30 cellular contexts compared by ENCODE assay signal in the genomic region with DNA sequence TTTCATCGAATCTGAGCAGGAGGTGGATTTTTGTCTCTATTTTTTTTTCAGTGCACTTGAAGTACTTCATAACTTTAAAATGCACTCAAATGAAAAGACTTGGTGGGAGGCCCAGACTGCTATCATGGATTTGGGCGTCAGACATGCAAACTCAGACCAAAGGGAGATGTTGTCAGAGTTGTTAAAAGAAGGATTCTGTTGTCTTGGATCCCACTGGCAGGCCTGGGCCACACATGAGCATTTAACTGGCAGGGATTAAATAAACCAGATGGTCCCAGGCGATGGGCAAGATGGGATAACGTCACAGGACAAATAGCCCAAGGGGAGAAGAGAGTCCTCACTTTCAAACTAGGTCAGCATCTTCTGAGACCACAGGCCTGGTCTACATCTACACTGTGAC. TPM values are rescaled to one million over a fixed set of nuclear protein-coding genes. Genes with fewer than 3 reads are reported as not detected.
DNase-seq lines count a peak whose midpoint lies in the region; ATAC-seq and TF ChIP-seq lines count a peak whose summit lies in the region.
"Had no signal": no experiment of that assay in that cellular context is flagged by ENCODE, and none has a peak within 500 bp of the region (broad histone marks: within the 10 kb centered on the region; RNA-seq: fewer than 3 reads in every experiment).

No MANE protein-coding gene starts in this region.

- H3K27me3 ChIP-seq in right cardiac atrium (ENCODE audit: control insufficient read depth, insufficient read depth) (no peaks in the 10 kb centered on the region), thoracic aorta (replicated peaks; ENCODE audit: insufficient read depth) (no peaks in the 10 kb centered on the region)

- peaks cover 14% of the 10 kb centered on the region for H3K4me1 Mint-ChIP-seq in progenitor cell of endocrine pancreas (ENCODE audit: low read depth)

- H3K9me3 ChIP-seq in right cardiac atrium (ENCODE audit: control insufficient read depth, low read length) (no peaks in the 10 kb centered on the region), thoracic aorta (no peaks in the 10 kb centered on the region)
- H3K9me3 ChIP-seq: SK-N-SH had no signal

- intact Hi-C loops in right cardiac atrium (cut with DNase I) = no loop called here

- H3K27ac ChIP-seq in coronary artery = peak overlapping the region; percentile 29 to 81
- peak overlapping the region; percentile 74 for H3K27ac ChIP-seq in right cardiac atrium (ENCODE audit: low read length)
- H3K27ac ChIP-seq in thoracic aorta = peak overlapping the region; percentile 76 to 80

- no peak overlapping the region for H3K4me3 ChIP-seq in coronary artery
- no peak overlapping the region for H3K4me3 ChIP-seq in right cardiac atrium (ENCODE audit: low read length)
- no peak overlapping the region for H3K4me3 ChIP-seq in thoracic aorta
- H3K4me3 ChIP-seq: GM12878, HAP-1 had no signal

- peaks cover 1% of the 10 kb centered on the region for H3K36me3 Mint-ChIP-seq in progenitor cell of endocrine pancreas (ENCODE audit: insufficient read depth)
- H3K36me3 Mint-ChIP-seq: natural killer cell, type B pancreatic cell had no signal

- 46% methylated on average over 4 of the region's 4 CpGs for WGBS in right cardiac atrium

- ATAC-seq in right cardiac atrium = peak; percentile 74 to 82
- no peak for ATAC-seq in thoracic aorta (ENCODE audit: insufficient number of reproducible peaks, low FRiP score, low read depth)
- no peak for ATAC-seq in HG02763 (IDR thresholded peaks at IDR 0.05; ENCODE audit: unreplicated experiment)
- ATAC-seq: GM12878, natural killer cell, T-helper 17 cell had no signal

- H3K27ac Mint-ChIP-seq in progenitor cell of endocrine pancreas = no peak overlapping the region
- H3K27ac Mint-ChIP-seq: activated T-cell treated with anti-CD3 and anti-CD28 coated beads, Interleukin-2, amount 50 U/mL, for 24 hours; natural killer cell; T-helper 17 cell; type B pancreatic cell had no signal

- TF ChIP-seq CTCF in coronary artery (IDR thresholded peaks at IDR 0.05) (no peak), thoracic aorta (IDR thresholded peaks at IDR 0.05) (no peak), progenitor cell of endocrine pancreas (IDR thresholded peaks at IDR 0.05; ENCODE audit: unreplicated experiment) (no peak)

- no peak overlapping the region for H3K4me3 Mint-ChIP-seq in progenitor cell of endocrine pancreas (ENCODE audit: low read depth)
- H3K4me3 Mint-ChIP-seq: activated T-cell treated with anti-CD3 and anti-CD28 coated beads, Interleukin-2, amount 50 U/mL, for 24 hours; natural killer cell; T-helper 17 cell; type B pancreatic cell had no signal

- H3K27me3 Mint-ChIP-seq in progenitor cell of endocrine pancreas = peaks cover 50% of the 10 kb centered on the region
- H3K27me3 Mint-ChIP-seq: activated T-cell treated with anti-CD3 and anti-CD28 coated beads, Interleukin-2, amount 50 U/mL, for 24 hours had no signal

- no peaks in the 10 kb centered on the region for H3K36me3 ChIP-seq in thoracic aorta
- H3K36me3 ChIP-seq: HAP-1 had no signal

- H3K4me1 ChIP-seq in right cardiac atrium (ENCODE audit: control insufficient read depth, insufficient read depth, low read length) (peaks cover 7% of the 10 kb centered on the region), thoracic aorta (ENCODE audit: control insufficient read depth in 1 of 2, low read depth in 2 of 2) (peaks cover 25 to 59% of the 10 kb centered on the region in 2 donors)
- H3K4me1 ChIP-seq: HAP-1 had no signal

- H3K9me3 Mint-ChIP-seq in progenitor cell of endocrine pancreas (ENCODE audit: low read depth) = peaks cover 8% of the 10 kb centered on the region
- H3K9me3 Mint-ChIP-seq: activated T-cell treated with anti-CD3 and anti-CD28 coated beads, Interleukin-2, amount 50 U/mL, for 24 hours; natural killer cell had no signal

- DNase-seq in EH (ENCODE audit: low read depth) (peak; percentile 33), coronary artery (ENCODE audit: low spot score) (no peak), right cardiac atrium (peak; percentile 57 to 82 (median 70)), thoracic aorta (ENCODE audit: low spot score) (no peak), hepatic stellate cell (ENCODE audit: low spot score) (no peak), NCI-H446 treated with DMSO at 0.1 percent for 48 hours (lab: John Stamatoyannopoulos, UW) (no peak), progenitor cell of endocrine pancreas (ENCODE audit: low spot score, unreplicated experiment) (no peak)
- DNase-seq: activated CD4-positive, alpha-beta T cell treated with anti-CD3 and anti-CD28 coated beads for 4 hours; activated gamma-delta T cell treated with Interleukin-2 at 50 U/mL for 16 hours; activated T-cell treated with anti-CD3 and anti-CD28 coated beads, Interleukin-2, amount 50 U/mL, for 24 hours; DND-41; Karpas-422; midbrain; natural killer cell; NCI-H1694 treated with DMSO at 0.1 percent for 48 hours; NCI-H69; retina; SK-N-SH; stimulated activated CD4-positive, alpha-beta T cell treated with anti-CD3 and anti-CD28 coated beads, Interleukin-12 subunit alpha, Interleukin-12 subunit beta, amount 100 ng/mL, for 4 hours; stimulated activated CD4-positive, alpha-beta T cell treated with anti-CD3 and anti-CD28 coated beads, Interleukin-4, amount 100 ng/mL, for 24 hours; stimulated activated naive CD4-positive, alpha-beta T cell; T-helper 17 cell had no signal

RNA-seq across cellular contexts. Expression of a gene that starts 15.4 kb away (rescaled TPM):
- total RNA-seq in right cardiac atrium = not detected
- polyA plus RNA-seq in right cardiac atrium = not detected
- under 1 TPM in 1 of 2 donors, not detected in 1; 0.27 TPM for total RNA-seq in thoracic aorta
- not detected in 2 replicates for total RNA-seq in progenitor cell of endocrine pancreas
- total RNA-seq: activated CD8-positive, alpha-beta memory T cell treated with anti-CD3 and anti-CD28 coated beads for 36 hours; GM12878; natural killer cell; omental fat pad; T-helper 17 cell had no signal
- polyA plus RNA-seq: adipose tissue, fibroblast of lung, GM12878, SK-N-SH had no signal

Comparison
In these comparisons a context has a peak if more than half of its experiments do, and no peak if none do; other contexts are left out.
1. DNase-seq: peak in EH (single experiment) and right cardiac atrium (3 of 3); none in coronary artery (single experiment), thoracic aorta (single experiment), hepatic stellate cell (single experiment), NCI-H446 treated with DMSO at 0.1 percent for 48 hours (single experiment) and progenitor cell of endocrine pancreas (single experiment).
2. ATAC-seq: peak in right cardiac atrium (2 of 2); none in thoracic aorta (single experiment) and HG02763 (single experiment).
3. Peak in every context shown above with its lines, with median percentiles within 50 percentile points of each other: H3K27ac ChIP-seq.